11 cellular contexts compared by ENCODE assay signal in genomic region chr1:119544165-119544762, GRCh38. TPM values are rescaled to one million over a fixed set of nuclear protein-coding genes. Genes with fewer than 3 reads are reported as not detected.
DNase-seq lines count a peak whose midpoint lies in the region; ATAC-seq and TF ChIP-seq lines count a peak whose summit lies in the region.
"Had no signal": no experiment of that assay in that cellular context is flagged by ENCODE, and none has a peak within 500 bp of the region (broad histone marks: within the 10 kb centered on the region; RNA-seq: fewer than 3 reads in every experiment).

No MANE protein-coding gene starts in this region.

- intact Hi-C loops in left colon (cut with DNase I, micrococcal nuclease): no loop called here
- intact Hi-C loops in activated T-helper 2 cell treated with anti-CD3 and anti-CD28 coated beads, Interferon-gamma antibody, Interleukin-2, Interleukin-4, amounts not matched to agents 10 μg/mL and 5 μg/mL and 100 μg/mL, durations not matched to agents 14 hours and 24 hours and 36 hours (cut with micrococcal nuclease): no loop called here

- no peaks in the 10 kb centered on the region for H3K36me3 Mint-ChIP-seq in activated T-helper 2 cell treated with anti-CD3 and anti-CD28 coated beads, Interferon-gamma antibody, Interleukin-2, Interleukin-4, amounts not matched to agents 10 μg/mL and 5 μg/mL and 100 μg/mL, durations not matched to agents 14 hours and 24 hours and 36 hours (ENCODE audit: low read depth)

- peaks cover 24% of the 10 kb centered on the region for H3K27me3 ChIP-seq in WERI-Rb-1 (ENCODE audit: insufficient read depth, low read depth, severe bottlenecking)

- peak; percentile 42 for ATAC-seq in left colon
- no peak for ATAC-seq in GM18520 (IDR thresholded peaks at IDR 0.05; ENCODE audit: unreplicated experiment)
- no peak for ATAC-seq in GM21576 (IDR thresholded peaks at IDR 0.05; ENCODE audit: unreplicated experiment)

- peaks cover 9% of the 10 kb centered on the region for H3K27me3 Mint-ChIP-seq in activated T-helper 2 cell treated with anti-CD3 and anti-CD28 coated beads, Interferon-gamma antibody, Interleukin-2, Interleukin-4, amounts not matched to agents 10 μg/mL and 5 μg/mL and 100 μg/mL, durations not matched to agents 14 hours and 24 hours and 36 hours (ENCODE audit: low read depth)

- H3K4me1 Mint-ChIP-seq in activated T-helper 2 cell treated with anti-CD3 and anti-CD28 coated beads, Interferon-gamma antibody, Interleukin-2, Interleukin-4, amounts not matched to agents 10 μg/mL and 5 μg/mL and 100 μg/mL, durations not matched to agents 14 hours and 24 hours and 36 hours (ENCODE audit: low read depth): no peaks in the 10 kb centered on the region

- no peak overlapping the region for H3K27ac ChIP-seq in WERI-Rb-1

- DNase-seq in EH (ENCODE audit: low read depth) (peak; percentile 7), HFF-Myc (ENCODE audit: extremely low read depth, low read depth) (no peak), WERI-Rb-1 (peak; percentile 44), left colon (peak in 1 of 2 donors; percentile 34), NCI-H526 treated with DMSO at 0.1 percent for 48 hours (lab: John Stamatoyannopoulos, UW) (no peak)
- no peak for DNase-seq in activated T-helper 2 cell treated with anti-CD3 and anti-CD28 coated beads, Interferon-gamma antibody, Interleukin-2, Interleukin-4, amounts not matched to agents 10 μg/mL and 5 μg/mL and 100 μg/mL, durations not matched to agents 14 hours and 24 hours and 36 hours (ENCODE audit: low spot score)
- DNase-seq: NCI-H2171 treated with DMSO at 0.1 percent for 48 hours; stimulated activated CD4-positive, alpha-beta T cell treated with anti-CD3 and anti-CD28 coated beads, Interleukin-4, amount 100 ng/mL, for 1 hour had no signal

- H3K36me3 ChIP-seq in WERI-Rb-1: no peaks in the 10 kb centered on the region

- no peak overlapping the region for H3K4me3 Mint-ChIP-seq in activated T-helper 2 cell treated with anti-CD3 and anti-CD28 coated beads, Interferon-gamma antibody, Interleukin-2, Interleukin-4, amounts not matched to agents 10 μg/mL and 5 μg/mL and 100 μg/mL, durations not matched to agents 14 hours and 24 hours and 36 hours (ENCODE audit: low read depth)

- no peak overlapping the region for H3K4me3 ChIP-seq in HFF-Myc (replicated peaks; ENCODE audit: low read depth, low read length)
- H3K4me3 ChIP-seq in WERI-Rb-1 (ENCODE audit: low read depth, low read length): no peak overlapping the region

- H3K27ac Mint-ChIP-seq in activated T-helper 2 cell treated with anti-CD3 and anti-CD28 coated beads, Interferon-gamma antibody, Interleukin-2, Interleukin-4, amounts not matched to agents 10 μg/mL and 5 μg/mL and 100 μg/mL, durations not matched to agents 14 hours and 24 hours and 36 hours: no peak overlapping the region

- TF ChIP-seq CTCF in HFF-Myc (IDR thresholded peaks at IDR 0.05; ENCODE audit: low read depth, low read length, missing control alignments) (peak; percentile 64), WERI-Rb-1 (IDR thresholded peaks at IDR 0.05; ENCODE audit: low read depth, low read length) (peak; percentile 75)

- no peaks in the 10 kb centered on the region for H3K9me3 ChIP-seq in WERI-Rb-1 (ENCODE audit: severe bottlenecking)

- no peaks in the 10 kb centered on the region for H3K9me3 Mint-ChIP-seq in activated T-helper 2 cell treated with anti-CD3 and anti-CD28 coated beads, Interferon-gamma antibody, Interleukin-2, Interleukin-4, amounts not matched to agents 10 μg/mL and 5 μg/mL and 100 μg/mL, durations not matched to agents 14 hours and 24 hours and 36 hours

RNA-seq across cellular contexts. Expression of gene HSD3B1, which starts 37.3 kb away (rescaled TPM):
- total RNA-seq in left colon: under 1 TPM; 0.70 to 0.92 TPM
- not detected in 2 replicates for total RNA-seq in activated T-helper 2 cell treated with anti-CD3 and anti-CD28 coated beads, Interferon-gamma antibody, Interleukin-2, Interleukin-4, amounts not matched to agents 10 μg/mL and 5 μg/mL and 100 μg/mL, durations not matched to agents 14 hours and 24 hours and 36 hours
- total RNA-seq: lung microvascular endothelial cell had no signal

Comparison
In these comparisons a context has a peak if more than half of its experiments do, and no peak if none do; other contexts are left out.
1. DNase-seq: peak in EH (single experiment) and WERI-Rb-1 (single experiment); none in HFF-Myc (single experiment), NCI-H526 treated with DMSO at 0.1 percent for 48 hours (single experiment) and activated T-helper 2 cell treated with anti-CD3 and anti-CD28 coated beads, Interferon-gamma antibody, Interleukin-2, Interleukin-4, amounts not matched to agents 10 μg/mL and 5 μg/mL and 100 μg/mL, durations not matched to agents 14 hours and 24 hours and 36 hours (single experiment).